ENCODE assay signal across 1 cellular context in the genomic region with DNA sequence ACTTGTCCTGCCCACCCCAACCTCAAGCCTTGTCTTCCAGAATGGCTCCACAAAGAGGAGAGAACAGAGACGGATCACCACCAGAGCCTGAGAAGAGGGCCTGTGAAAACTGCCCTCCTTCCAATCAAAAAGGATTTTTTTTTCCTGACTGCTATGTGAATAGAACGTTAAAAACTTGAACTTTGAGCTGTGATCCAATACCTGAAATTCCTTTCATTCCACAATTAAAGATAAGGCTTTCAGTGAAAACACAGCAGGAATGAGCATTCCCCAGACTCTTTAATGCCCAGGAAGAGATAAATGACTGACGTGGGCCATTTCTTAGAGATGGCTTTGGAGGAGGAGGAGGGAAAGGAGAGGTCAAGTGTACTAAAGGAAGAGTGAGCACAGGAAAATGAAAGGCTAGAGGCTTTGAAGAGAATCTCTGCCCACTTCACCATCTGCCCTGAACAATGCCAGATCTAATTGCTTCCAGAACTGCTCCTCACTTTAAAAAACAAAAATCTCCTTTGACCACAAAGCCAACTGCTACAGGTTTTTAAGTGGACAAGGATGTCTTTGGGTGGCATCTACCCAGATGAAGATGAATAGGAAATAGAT.
TF ChIP-seq lines count a peak whose summit lies in the region.

No MANE protein-coding gene starts in this region.

TF ChIP-seq in HepG2, 621 proteins besides CTCF, POLR2A, EP300 and RAD21 (continued from another document and continues in another):
- TF ChIP-seq, protein P1, sequence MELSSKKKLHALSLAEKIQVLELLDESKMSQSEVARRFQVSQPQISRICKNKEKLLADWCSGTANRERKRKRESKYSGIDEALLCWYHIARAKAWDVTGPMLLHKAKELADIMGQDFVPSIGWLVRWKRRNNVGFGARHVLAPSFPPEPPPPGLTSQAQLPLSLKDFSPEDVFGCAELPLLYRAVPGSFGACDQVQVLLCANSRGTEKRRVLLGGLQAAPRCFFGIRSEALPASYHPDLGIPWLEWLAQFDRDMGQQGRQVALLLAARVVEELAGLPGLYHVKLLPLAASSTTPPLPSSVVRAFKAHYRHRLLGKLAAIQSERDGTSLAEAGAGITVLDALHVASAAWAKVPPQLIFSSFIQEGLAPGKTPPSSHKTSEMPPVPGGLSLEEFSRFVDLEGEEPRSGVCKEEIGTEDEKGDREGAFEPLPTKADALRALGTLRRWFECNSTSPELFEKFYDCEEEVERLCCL (CRISPR knock-in tag; IDR thresholded peaks at IDR 0.05; ENCODE audit: borderline replicate concordance) = no peak
- TF ChIP-seq ZNF773 (CRISPR knock-in tag; IDR thresholded peaks at IDR 0.05; ENCODE audit: borderline replicate concordance) = no peak
- TF ChIP-seq ONECUT2 (CRISPR knock-in tag; IDR thresholded peaks at IDR 0.05) = 0 out of 2 replicates have a peak, but pooled peaks have one; percentile 22
- TF ChIP-seq PHF5A (CRISPR knock-in tag; IDR thresholded peaks at IDR 0.05; ENCODE audit: low read depth, unreplicated experiment) = no peak
- TF ChIP-seq ZNF598 (CRISPR knock-in tag; IDR thresholded peaks at IDR 0.05; ENCODE audit: borderline replicate concordance) = no peak
- TF ChIP-seq, protein P2, sequence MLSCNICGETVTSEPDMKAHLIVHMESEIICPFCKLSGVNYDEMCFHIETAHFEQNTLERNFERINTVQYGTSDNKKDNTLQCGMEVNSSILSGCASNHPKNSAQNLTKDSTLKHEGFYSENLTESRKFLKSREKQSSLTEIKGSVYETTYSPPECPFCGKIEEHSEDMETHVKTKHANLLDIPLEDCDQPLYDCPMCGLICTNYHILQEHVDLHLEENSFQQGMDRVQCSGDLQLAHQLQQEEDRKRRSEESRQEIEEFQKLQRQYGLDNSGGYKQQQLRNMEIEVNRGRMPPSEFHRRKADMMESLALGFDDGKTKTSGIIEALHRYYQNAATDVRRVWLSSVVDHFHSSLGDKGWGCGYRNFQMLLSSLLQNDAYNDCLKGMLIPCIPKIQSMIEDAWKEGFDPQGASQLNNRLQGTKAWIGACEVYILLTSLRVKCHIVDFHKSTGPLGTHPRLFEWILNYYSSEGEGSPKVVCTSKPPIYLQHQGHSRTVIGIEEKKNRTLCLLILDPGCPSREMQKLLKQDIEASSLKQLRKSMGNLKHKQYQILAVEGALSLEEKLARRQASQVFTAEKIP (CRISPR knock-in tag; IDR thresholded peaks at IDR 0.05; ENCODE audit: borderline replicate concordance) = no peak
- TF ChIP-seq, protein P3, sequence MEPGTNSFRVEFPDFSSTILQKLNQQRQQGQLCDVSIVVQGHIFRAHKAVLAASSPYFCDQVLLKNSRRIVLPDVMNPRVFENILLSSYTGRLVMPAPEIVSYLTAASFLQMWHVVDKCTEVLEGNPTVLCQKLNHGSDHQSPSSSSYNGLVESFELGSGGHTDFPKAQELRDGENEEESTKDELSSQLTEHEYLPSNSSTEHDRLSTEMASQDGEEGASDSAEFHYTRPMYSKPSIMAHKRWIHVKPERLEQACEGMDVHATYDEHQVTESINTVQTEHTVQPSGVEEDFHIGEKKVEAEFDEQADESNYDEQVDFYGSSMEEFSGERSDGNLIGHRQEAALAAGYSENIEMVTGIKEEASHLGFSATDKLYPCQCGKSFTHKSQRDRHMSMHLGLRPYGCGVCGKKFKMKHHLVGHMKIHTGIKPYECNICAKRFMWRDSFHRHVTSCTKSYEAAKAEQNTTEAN (CRISPR knock-in tag; conservative IDR thresholded peaks at IDR 0.05) = no peak
- TF ChIP-seq, protein P4, sequence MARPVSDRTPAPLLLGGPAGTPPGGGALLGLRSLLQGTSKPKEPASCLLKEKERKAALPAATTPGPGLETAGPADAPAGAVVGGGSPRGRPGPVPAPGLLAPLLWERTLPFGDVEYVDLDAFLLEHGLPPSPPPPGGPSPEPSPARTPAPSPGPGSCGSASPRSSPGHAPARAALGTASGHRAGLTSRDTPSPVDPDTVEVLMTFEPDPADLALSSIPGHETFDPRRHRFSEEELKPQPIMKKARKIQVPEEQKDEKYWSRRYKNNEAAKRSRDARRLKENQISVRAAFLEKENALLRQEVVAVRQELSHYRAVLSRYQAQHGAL (CRISPR knock-in tag; IDR thresholded peaks at IDR 0.05; ENCODE audit: not compliant biosample characterization) = no peak
- no peak for TF ChIP-seq ELF4 (CRISPR knock-in tag; IDR thresholded peaks at IDR 0.05; ENCODE audit: borderline replicate concordance)
- no peak for TF ChIP-seq HNRNPLL (IDR thresholded peaks at IDR 0.05; ENCODE audit: low read depth, low read length, poor library complexity, severe bottlenecking)
- no peak for TF ChIP-seq ZNF34 (CRISPR knock-in tag; IDR thresholded peaks at IDR 0.05; ENCODE audit: borderline replicate concordance)
- TF ChIP-seq, protein P5, sequence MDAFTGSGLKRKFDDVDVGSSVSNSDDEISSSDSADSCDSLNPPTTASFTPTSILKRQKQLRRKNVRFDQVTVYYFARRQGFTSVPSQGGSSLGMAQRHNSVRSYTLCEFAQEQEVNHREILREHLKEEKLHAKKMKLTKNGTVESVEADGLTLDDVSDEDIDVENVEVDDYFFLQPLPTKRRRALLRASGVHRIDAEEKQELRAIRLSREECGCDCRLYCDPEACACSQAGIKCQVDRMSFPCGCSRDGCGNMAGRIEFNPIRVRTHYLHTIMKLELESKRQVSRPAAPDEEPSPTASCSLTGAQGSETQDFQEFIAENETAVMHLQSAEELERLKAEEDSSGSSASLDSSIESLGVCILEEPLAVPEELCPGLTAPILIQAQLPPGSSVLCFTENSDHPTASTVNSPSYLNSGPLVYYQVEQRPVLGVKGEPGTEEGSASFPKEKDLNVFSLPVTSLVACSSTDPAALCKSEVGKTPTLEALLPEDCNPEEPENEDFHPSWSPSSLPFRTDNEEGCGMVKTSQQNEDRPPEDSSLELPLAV (CRISPR knock-in tag; conservative IDR thresholded peaks at IDR 0.05; ENCODE audit: low read depth) = no peak
- TF ChIP-seq, protein P6, sequence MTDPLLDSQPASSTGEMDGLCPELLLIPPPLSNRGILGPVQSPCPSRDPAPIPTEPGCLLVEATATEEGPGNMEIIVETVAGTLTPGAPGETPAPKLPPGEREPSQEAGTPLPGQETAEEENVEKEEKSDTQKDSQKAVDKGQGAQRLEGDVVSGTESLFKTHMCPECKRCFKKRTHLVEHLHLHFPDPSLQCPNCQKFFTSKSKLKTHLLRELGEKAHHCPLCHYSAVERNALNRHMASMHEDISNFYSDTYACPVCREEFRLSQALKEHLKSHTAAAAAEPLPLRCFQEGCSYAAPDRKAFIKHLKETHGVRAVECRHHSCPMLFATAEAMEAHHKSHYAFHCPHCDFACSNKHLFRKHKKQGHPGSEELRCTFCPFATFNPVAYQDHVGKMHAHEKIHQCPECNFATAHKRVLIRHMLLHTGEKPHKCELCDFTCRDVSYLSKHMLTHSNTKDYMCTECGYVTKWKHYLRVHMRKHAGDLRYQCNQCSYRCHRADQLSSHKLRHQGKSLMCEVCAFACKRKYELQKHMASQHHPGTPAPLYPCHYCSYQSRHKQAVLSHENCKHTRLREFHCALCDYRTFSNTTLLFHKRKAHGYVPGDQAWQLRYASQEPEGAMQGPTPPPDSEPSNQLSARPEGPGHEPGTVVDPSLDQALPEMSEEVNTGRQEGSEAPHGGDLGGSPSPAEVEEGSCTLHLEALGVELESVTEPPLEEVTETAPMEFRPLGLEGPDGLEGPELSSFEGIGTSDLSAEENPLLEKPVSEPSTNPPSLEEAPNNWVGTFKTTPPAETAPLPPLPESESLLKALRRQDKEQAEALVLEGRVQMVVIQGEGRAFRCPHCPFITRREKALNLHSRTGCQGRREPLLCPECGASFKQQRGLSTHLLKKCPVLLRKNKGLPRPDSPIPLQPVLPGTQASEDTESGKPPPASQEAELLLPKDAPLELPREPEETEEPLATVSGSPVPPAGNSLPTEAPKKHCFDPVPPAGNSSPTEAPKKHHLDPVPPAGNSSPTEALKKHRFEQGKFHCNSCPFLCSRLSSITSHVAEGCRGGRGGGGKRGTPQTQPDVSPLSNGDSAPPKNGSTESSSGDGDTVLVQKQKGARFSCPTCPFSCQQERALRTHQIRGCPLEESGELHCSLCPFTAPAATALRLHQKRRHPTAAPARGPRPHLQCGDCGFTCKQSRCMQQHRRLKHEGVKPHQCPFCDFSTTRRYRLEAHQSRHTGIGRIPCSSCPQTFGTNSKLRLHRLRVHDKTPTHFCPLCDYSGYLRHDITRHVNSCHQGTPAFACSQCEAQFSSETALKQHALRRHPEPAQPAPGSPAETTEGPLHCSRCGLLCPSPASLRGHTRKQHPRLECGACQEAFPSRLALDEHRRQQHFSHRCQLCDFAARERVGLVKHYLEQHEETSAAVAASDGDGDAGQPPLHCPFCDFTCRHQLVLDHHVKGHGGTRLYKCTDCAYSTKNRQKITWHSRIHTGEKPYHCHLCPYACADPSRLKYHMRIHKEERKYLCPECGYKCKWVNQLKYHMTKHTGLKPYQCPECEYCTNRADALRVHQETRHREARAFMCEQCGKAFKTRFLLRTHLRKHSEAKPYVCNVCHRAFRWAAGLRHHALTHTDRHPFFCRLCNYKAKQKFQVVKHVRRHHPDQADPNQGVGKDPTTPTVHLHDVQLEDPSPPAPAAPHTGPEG (CRISPR knock-in tag; IDR thresholded peaks at IDR 0.05) = no peak
- no peak for TF ChIP-seq ZNF777 (CRISPR knock-in tag; IDR thresholded peaks at IDR 0.05)
- TF ChIP-seq SMAD9 (CRISPR knock-in tag; IDR thresholded peaks at IDR 0.05) = no peak
- no peak for TF ChIP-seq RBM22 (optimal IDR thresholded peaks at IDR 0.05; ENCODE audit: low read length)
- no peak for TF ChIP-seq CBX1 (IDR thresholded peaks at IDR 0.05; ENCODE audit: low read depth)
- TF ChIP-seq, protein P7, sequence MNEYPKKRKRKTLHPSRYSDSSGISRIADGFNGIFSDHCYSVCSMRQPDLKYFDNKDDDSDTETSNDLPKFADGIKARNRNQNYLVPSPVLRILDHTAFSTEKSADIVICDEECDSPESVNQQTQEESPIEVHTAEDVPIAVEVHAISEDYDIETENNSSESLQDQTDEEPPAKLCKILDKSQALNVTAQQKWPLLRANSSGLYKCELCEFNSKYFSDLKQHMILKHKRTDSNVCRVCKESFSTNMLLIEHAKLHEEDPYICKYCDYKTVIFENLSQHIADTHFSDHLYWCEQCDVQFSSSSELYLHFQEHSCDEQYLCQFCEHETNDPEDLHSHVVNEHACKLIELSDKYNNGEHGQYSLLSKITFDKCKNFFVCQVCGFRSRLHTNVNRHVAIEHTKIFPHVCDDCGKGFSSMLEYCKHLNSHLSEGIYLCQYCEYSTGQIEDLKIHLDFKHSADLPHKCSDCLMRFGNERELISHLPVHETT (CRISPR knock-in tag; conservative IDR thresholded peaks at IDR 0.05) = no peak
- TF ChIP-seq KAT7 (CRISPR knock-in tag; IDR thresholded peaks at IDR 0.05; ENCODE audit: borderline replicate concordance) = no peak
- TF ChIP-seq, protein P8, sequence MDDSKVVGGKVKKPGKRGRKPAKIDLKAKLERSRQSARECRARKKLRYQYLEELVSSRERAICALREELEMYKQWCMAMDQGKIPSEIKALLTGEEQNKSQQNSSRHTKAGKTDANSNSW (CRISPR knock-in tag; IDR thresholded peaks at IDR 0.05; ENCODE audit: borderline replicate concordance) = no peak
- TF ChIP-seq, protein P9, sequence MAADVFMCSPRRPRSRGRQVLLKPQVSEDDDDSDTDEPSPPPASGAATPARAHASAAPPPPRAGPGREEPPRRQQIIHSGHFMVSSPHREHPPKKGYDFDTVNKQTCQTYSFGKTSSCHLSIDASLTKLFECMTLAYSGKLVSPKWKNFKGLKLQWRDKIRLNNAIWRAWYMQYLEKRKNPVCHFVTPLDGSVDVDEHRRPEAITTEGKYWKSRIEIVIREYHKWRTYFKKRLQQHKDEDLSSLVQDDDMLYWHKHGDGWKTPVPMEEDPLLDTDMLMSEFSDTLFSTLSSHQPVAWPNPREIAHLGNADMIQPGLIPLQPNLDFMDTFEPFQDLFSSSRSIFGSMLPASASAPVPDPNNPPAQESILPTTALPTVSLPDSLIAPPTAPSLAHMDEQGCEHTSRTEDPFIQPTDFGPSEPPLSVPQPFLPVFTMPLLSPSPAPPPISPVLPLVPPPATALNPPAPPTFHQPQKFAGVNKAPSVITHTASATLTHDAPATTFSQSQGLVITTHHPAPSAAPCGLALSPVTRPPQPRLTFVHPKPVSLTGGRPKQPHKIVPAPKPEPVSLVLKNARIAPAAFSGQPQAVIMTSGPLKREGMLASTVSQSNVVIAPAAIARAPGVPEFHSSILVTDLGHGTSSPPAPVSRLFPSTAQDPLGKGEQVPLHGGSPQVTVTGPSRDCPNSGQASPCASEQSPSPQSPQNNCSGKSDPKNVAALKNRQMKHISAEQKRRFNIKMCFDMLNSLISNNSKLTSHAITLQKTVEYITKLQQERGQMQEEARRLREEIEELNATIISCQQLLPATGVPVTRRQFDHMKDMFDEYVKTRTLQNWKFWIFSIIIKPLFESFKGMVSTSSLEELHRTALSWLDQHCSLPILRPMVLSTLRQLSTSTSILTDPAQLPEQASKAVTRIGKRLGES (CRISPR knock-in tag; IDR thresholded peaks at IDR 0.05; ENCODE audit: borderline replicate concordance) = no peak
- TF ChIP-seq ZBTB7B (CRISPR knock-in tag; IDR thresholded peaks at IDR 0.05) = no peak
- no peak for TF ChIP-seq ZNF782 (CRISPR knock-in tag; IDR thresholded peaks at IDR 0.05; ENCODE audit: borderline replicate concordance)
- TF ChIP-seq, protein P10, sequence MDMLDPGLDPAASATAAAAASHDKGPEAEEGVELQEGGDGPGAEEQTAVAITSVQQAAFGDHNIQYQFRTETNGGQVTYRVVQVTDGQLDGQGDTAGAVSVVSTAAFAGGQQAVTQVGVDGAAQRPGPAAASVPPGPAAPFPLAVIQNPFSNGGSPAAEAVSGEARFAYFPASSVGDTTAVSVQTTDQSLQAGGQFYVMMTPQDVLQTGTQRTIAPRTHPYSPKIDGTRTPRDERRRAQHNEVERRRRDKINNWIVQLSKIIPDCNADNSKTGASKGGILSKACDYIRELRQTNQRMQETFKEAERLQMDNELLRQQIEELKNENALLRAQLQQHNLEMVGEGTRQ (IDR thresholded peaks at IDR 0.05; ENCODE audit: low read depth, low read length) = no peak
- TF ChIP-seq, protein P10 (CRISPR knock-in tag; IDR thresholded peaks at IDR 0.05; ENCODE audit: borderline replicate concordance) = no peak
- TF ChIP-seq, protein P11, sequence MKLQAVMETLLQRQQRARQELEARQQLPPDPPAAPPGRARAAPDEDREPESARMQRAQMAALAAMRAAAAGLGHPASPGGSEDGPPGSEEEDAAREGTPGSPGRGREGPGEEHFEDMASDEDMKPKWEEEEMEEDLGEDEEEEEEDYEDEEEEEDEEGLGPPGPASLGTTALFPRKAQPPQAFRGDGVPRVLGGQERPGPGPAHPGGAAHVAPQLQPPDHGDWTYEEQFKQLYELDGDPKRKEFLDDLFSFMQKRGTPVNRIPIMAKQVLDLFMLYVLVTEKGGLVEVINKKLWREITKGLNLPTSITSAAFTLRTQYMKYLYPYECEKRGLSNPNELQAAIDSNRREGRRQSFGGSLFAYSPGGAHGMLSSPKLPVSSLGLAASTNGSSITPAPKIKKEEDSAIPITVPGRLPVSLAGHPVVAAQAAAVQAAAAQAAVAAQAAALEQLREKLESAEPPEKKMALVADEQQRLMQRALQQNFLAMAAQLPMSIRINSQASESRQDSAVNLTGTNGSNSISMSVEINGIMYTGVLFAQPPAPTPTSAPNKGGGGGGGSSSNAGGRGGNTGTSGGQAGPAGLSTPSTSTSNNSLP (IDR thresholded peaks at IDR 0.05; ENCODE audit: low read depth, low read length) = peak; percentile 86; the same call in 1 of the 2 replicates
- no peak for TF ChIP-seq ZNF20 (CRISPR knock-in tag; IDR thresholded peaks at IDR 0.05)
